ENCODE assay signal across 15 cellular contexts in genomic region chr7:18770154-18770807, GRCh38.
A peak's percentile ranks its signal among the peaks of the same experiment; 100 is the strongest.
DNase-seq lines count a peak whose midpoint lies in the region; ATAC-seq and TF ChIP-seq lines count a peak whose summit lies in the region.
"Had no signal": no experiment of that assay in that cellular context is flagged by ENCODE, and none has a peak within 500 bp of the region (broad histone marks: within the 10 kb centered on the region; RNA-seq: fewer than 3 reads in every experiment).

No MANE protein-coding gene starts in this region.

- no peaks in the 10 kb centered on the region for H3K79me2 ChIP-seq in osteoblast (ENCODE audit: insufficient read depth, low read length)

- ATAC-seq in RWPE2 (ENCODE audit: low read depth) (peak; percentile 79), GM18861 (IDR thresholded peaks at IDR 0.05; ENCODE audit: unreplicated experiment) (no peak)
- ATAC-seq: left colon; stimulated activated memory B cell treated with anti-CD40 and anti-IgM and Interleukin-4, amounts not matched to agents 10 μg/mL and 1 μg/mL and 100 μg/mL, for 72 hours had no signal

- DNase-seq in EL, result peak; percentile 85
- DNase-seq in RWPE2 (ENCODE audit: low spot score), result no peak
- peak; percentile 47 for DNase-seq in fibroblast of gingiva (ENCODE audit: low read depth)
- no peak for DNase-seq in osteoblast (ENCODE audit: insufficient read length, low spot score, missing footprints)
- DNase-seq in NCI-H1436 (lab: John Stamatoyannopoulos, UW), result no peak
- DNase-seq in T-helper 2 cell, result no peak
- DNase-seq in SKM-1 (lab: John Stamatoyannopoulos, UW; ENCODE audit: unreplicated experiment), result no peak
- DNase-seq: activated CD4-positive, alpha-beta T cell treated with anti-CD3 and anti-CD28 coated beads for 48 hours; esophagus squamous epithelium; left colon; NCI-H1436 treated with DMSO at 0.1 percent for 48 hours; NCI-H774 had no signal

- no peaks in the 10 kb centered on the region for H3K36me3 ChIP-seq in RWPE2 (ENCODE audit: low read depth)
- H3K36me3 ChIP-seq in osteoblast (ENCODE audit: insufficient read depth, low read length), result no peaks in the 10 kb centered on the region
- H3K36me3 ChIP-seq: cardiac muscle cell, esophagus squamous epithelium had no signal

- H3K27me3 ChIP-seq in RWPE2 (ENCODE audit: insufficient read depth, poor library complexity, severe bottlenecking) (no peaks in the 10 kb centered on the region), osteoblast (ENCODE audit: insufficient read depth, low read length) (no peaks in the 10 kb centered on the region)
- H3K27me3 ChIP-seq: cardiac muscle cell, esophagus squamous epithelium had no signal

- H3K27ac ChIP-seq in RWPE2 (ENCODE audit: poor library complexity, severe bottlenecking) (peak overlapping the region; percentile 40), osteoblast (ENCODE audit: low read depth, low read length) (peak overlapping the region; percentile 90)
- H3K27ac ChIP-seq: cardiac muscle cell, esophagus squamous epithelium had no signal

- no peak for TF ChIP-seq CTCF in RWPE2 (IDR thresholded peaks at IDR 0.05; ENCODE audit: poor library complexity, severe bottlenecking)
- no peak for TF ChIP-seq CTCF in osteoblast (IDR thresholded peaks at IDR 0.05; ENCODE audit: extremely low read depth, low read depth, low read length)

- H2AFZ ChIP-seq in osteoblast (ENCODE audit: low read length), result no peak overlapping the region

- no peak overlapping the region for H3K4me3 ChIP-seq in RWPE2 (ENCODE audit: severe bottlenecking)
- peak overlapping the region; percentile 38 for H3K4me3 ChIP-seq in osteoblast (ENCODE audit: insufficient read depth, low read length)
- H3K4me3 ChIP-seq: cardiac muscle cell, esophagus squamous epithelium had no signal

- H3K4me2 ChIP-seq in osteoblast (ENCODE audit: insufficient read depth, low read length), result peak overlapping the region; percentile 64

- no peaks in the 10 kb centered on the region for H3K9me3 ChIP-seq in RWPE2 (ENCODE audit: severe bottlenecking)
- no peaks in the 10 kb centered on the region for H3K9me3 ChIP-seq in osteoblast (ENCODE audit: low read depth, low read length)
- H3K9me3 ChIP-seq: esophagus squamous epithelium had no signal

- H4K20me1 ChIP-seq in osteoblast (ENCODE audit: insufficient read depth, low read length), result no peaks in the 10 kb centered on the region

- H3K4me1 ChIP-seq in RWPE2 (ENCODE audit: insufficient read depth, poor library complexity, severe bottlenecking) (peaks cover 7% of the 10 kb centered on the region), osteoblast (ENCODE audit: insufficient read depth, low read length) (peaks cover 40% of the 10 kb centered on the region)

Comparison
In these comparisons a context has a peak if more than half of its experiments do, and no peak if none do; other contexts are left out.
1. DNase-seq: peak in EL (single experiment) and fibroblast of gingiva (single experiment); none in RWPE2 (single experiment), osteoblast (single experiment), NCI-H1436 (single experiment), T-helper 2 cell (0 of 5) and SKM-1 (single experiment).